17 cellular contexts compared by ENCODE assay signal in genomic region chr20:12740647-12741046, GRCh38.
DNase-seq lines count a peak whose midpoint lies in the region; ATAC-seq and TF ChIP-seq lines count a peak whose summit lies in the region.
"Had no signal": no experiment of that assay in that cellular context is flagged by ENCODE, and none has a peak within 500 bp of the region (broad histone marks: within the 10 kb centered on the region; RNA-seq: fewer than 3 reads in every experiment).

No MANE protein-coding gene starts in this region.

- no peaks in the 10 kb centered on the region for H3K36me3 ChIP-seq in A673 (ENCODE audit: insufficient read depth, low read length, poor library complexity, severe bottlenecking)
- H3K36me3 ChIP-seq: BLaER1 treated with 17β-estradiol and CSF1 and Interleukin-3, amounts not matched to agents 10 nM and 100 nM had no signal

- no peak overlapping the region for H3K4me3 ChIP-seq in A673 (ENCODE audit: low read depth, low read length, poor library complexity, severe bottlenecking)
- no peak overlapping the region for H3K4me3 ChIP-seq in Jurkat, Clone E6-1 (ENCODE audit: low read length)
- H3K4me3 ChIP-seq: A549; BLaER1 treated with 17β-estradiol and CSF1 and Interleukin-3, amounts not matched to agents 10 nM and 100 nM had no signal

- BruUV-seq in A673 (replicated peaks; lab: Mats Ljungman, UMichigan) = no TSS peak

- 0 out of 2 replicates have a peak, but pooled peaks have one; percentile 29 for TF ChIP-seq CTCF in A673 (conservative IDR thresholded peaks at IDR 0.05; ENCODE audit: low read depth, low read length)

- ATAC-seq in HG02571 (IDR thresholded peaks at IDR 0.05; ENCODE audit: unreplicated experiment) = no peak
- ATAC-seq: A549; CD8-positive, alpha-beta T cell; HepG2 had no signal

- H3K27me3 ChIP-seq in A673 (replicated peaks; ENCODE audit: insufficient read depth, low read depth, low read length, poor library complexity) = no peaks in the 10 kb centered on the region
- H3K27me3 ChIP-seq: BLaER1 treated with 17β-estradiol and CSF1 and Interleukin-3, amounts not matched to agents 10 nM and 100 nM had no signal

- in situ Hi-C loops in SK-MEL-5 (cut with HindIII; ENCODE audit: low pct_unique_long_range_greater_than_20kb, low sequenced_read_pairs) = no loop called here

- no peak overlapping the region for H3K27ac ChIP-seq in A673 (ENCODE audit: low read depth, low read length, poor library complexity, severe bottlenecking)
- H3K27ac ChIP-seq: 22Rv1; A549; BLaER1 treated with 17β-estradiol and CSF1 and Interleukin-3, amounts not matched to agents 10 nM and 100 nM; HL-60 had no signal

- intact Hi-C loops in A673 (cut with micrococcal nuclease; ENCODE audit: unreplicated experiment) = no loop called here

- DNase-seq in DMS53 (lab: John Stamatoyannopoulos, UW) (peak; percentile 19), DMS53 treated with DMSO at 0.1 percent for 48 hours (lab: John Stamatoyannopoulos, UW; ENCODE audit: unreplicated experiment) (no peak), A673 (ENCODE audit: low spot score) (no peak), SK-MEL-5 (ENCODE audit: low read depth, low spot score) (peak; percentile 52), GOT3 (lab: John Stamatoyannopoulos, UW) (no peak), HEK293T (ENCODE audit: extremely low spot score) (no peak)
- peak; percentile 0 for DNase-seq in Jurkat, Clone E6-1 (ENCODE audit: low read depth, low spot score)
- DNase-seq: Calu3; CD8-positive, alpha-beta T cell; H9; KG1 had no signal

- POLR2A ChIA-PET in A673 (lab: Charles Lee; ENCODE audit: low non-redundant PET) = no interaction called here
- POLR2A ChIA-PET in HEK293T (lab: Yijun Ruan, JAX) = no interaction called here

- CTCF ChIA-PET in A673 (lab: Charles Lee) = no interaction called here
- CTCF ChIA-PET in HEK293T (lab: Yijun Ruan, JAX) = no interaction called here

- H3K9me3 ChIP-seq in A673 (ENCODE audit: low read depth, low read length, poor library complexity, severe bottlenecking) = no peaks in the 10 kb centered on the region
- H3K9me3 ChIP-seq: A549; BLaER1 treated with 17β-estradiol and CSF1 and Interleukin-3, amounts not matched to agents 10 nM and 100 nM had no signal

- no peaks in the 10 kb centered on the region for H3K4me1 ChIP-seq in A673 (ENCODE audit: insufficient read depth, low read length, poor library complexity, severe bottlenecking)
- H3K4me1 ChIP-seq: A549; BLaER1 treated with 17β-estradiol and CSF1 and Interleukin-3, amounts not matched to agents 10 nM and 100 nM had no signal

TF ChIP-seq in HEK293T, 16 proteins besides CTCF, POLR2A, EP300 and RAD21:
- no peak for TF ChIP-seq PKNOX1 (IDR thresholded peaks at IDR 0.05)
- no peak for TF ChIP-seq TARDBP (IDR thresholded peaks at IDR 0.05)
- no peak for TF ChIP-seq BHLHE40 (IDR thresholded peaks at IDR 0.05; ENCODE audit: borderline replicate concordance)
- no peak for TF ChIP-seq FOXA1 (IDR thresholded peaks at IDR 0.05)
- TF ChIP-seq ARNT (IDR thresholded peaks at IDR 0.05) = no peak
- no peak for TF ChIP-seq ZNF384 (IDR thresholded peaks at IDR 0.05)
- TF ChIP-seq SP1 (IDR thresholded peaks at IDR 0.05) = no peak
- no peak for TF ChIP-seq ELF4 (IDR thresholded peaks at IDR 0.05)
- TF ChIP-seq L3MBTL2 (conservative IDR thresholded peaks at IDR 0.05) = no peak
- no peak for TF ChIP-seq FOXK2 (IDR thresholded peaks at IDR 0.05)
- TF ChIP-seq FOXM1 (IDR thresholded peaks at IDR 0.05; ENCODE audit: borderline replicate concordance) = no peak
- no peak for TF ChIP-seq LEF1 (IDR thresholded peaks at IDR 0.05; ENCODE audit: borderline replicate concordance)
- TF ChIP-seq SUZ12 (IDR thresholded peaks at IDR 0.05) = no peak
- TF ChIP-seq CTBP1 (IDR thresholded peaks at IDR 0.05; ENCODE audit: borderline replicate concordance) = no peak

Comparison
In these comparisons a context has a peak if more than half of its experiments do, and no peak if none do; other contexts are left out.
1. DNase-seq: peak in DMS53 (single experiment), Jurkat, Clone E6-1 (single experiment) and SK-MEL-5 (single experiment); none in DMS53 treated with DMSO at 0.1 percent for 48 hours (single experiment), A673 (single experiment), GOT3 (single experiment) and HEK293T (single experiment).